ENCODE assay signal across 36 cellular contexts in genomic region chr18:30601541-30601940, GRCh38.
DNase-seq lines count a peak whose midpoint lies in the region; ATAC-seq, FAIRE-seq and TF ChIP-seq lines count a peak whose summit lies in the region.
"Had no signal": no experiment of that assay in that cellular context is flagged by ENCODE, and none has a peak within 500 bp of the region (broad histone marks: within the 10 kb centered on the region; RNA-seq: fewer than 3 reads in every experiment).

No MANE protein-coding gene starts in this region.

- intact Hi-C loops in HepG2 (cut with micrococcal nuclease; ENCODE audit: unreplicated experiment) = no loop called here
- intact Hi-C loops in right lobe of liver (cut with DNase I) = no loop called here
- intact Hi-C loops in PC-3 (cut with micrococcal nuclease) = no loop called here
- intact Hi-C loops in K562 (cut with micrococcal nuclease) = no loop called here

- no peak for DNase-seq in HepG2 (ENCODE audit: low spot score)
- no peak for DNase-seq in right lobe of liver
- DNase-seq in PC-3 = no peak
- no peak for DNase-seq in K562 (ENCODE audit: extremely low read depth in 1 of 4, low spot score in 3 of 4)
- no peak for DNase-seq in neural progenitor cell (ENCODE audit: low spot score)
- no peak for DNase-seq in globus pallidus (ENCODE audit: low spot score)
- DNase-seq in SKM-1 treated with dmso at 0.1 percent for 144 hours (lab: John Stamatoyannopoulos, UW; ENCODE audit: unreplicated experiment) = no peak
- DNase-seq in HAP-1 (ENCODE audit: low spot score in 2 of 2) = no peak
- DNase-seq: 8988T; ACHN; AML-193; BE2C; C1 segment of cervical spinal cord; Caco-2; Calu3; CD4-positive, alpha-beta memory T cell; CD4-positive, alpha-beta T cell; CD4-positive, CD25-positive, alpha-beta regulatory T cell; CD8-positive, alpha-beta memory T cell; CD8-positive, alpha-beta T cell; COR-L47; DMS 273 treated with DMSO at 0.1 percent for 48 hours; DMS153; DMS53; DMS79; DMS79 treated with DMSO at 0.1 percent for 48 hours; DND-41; EL had no signal

- H3K4me2 ChIP-seq in HepG2 (ENCODE audit: low read depth, low read length) (no peak overlapping the region), PC-3 (ENCODE audit: low read length) (no peak overlapping the region), K562 (ENCODE audit: insufficient read depth, low read length) (no peak overlapping the region), neural progenitor cell (no peak overlapping the region)
- H3K4me2 ChIP-seq: A549; BLaER1; BLaER1 treated with 17β-estradiol and CSF1 and Interleukin-3, amounts not matched to agents 10 nM and 100 nM had no signal

- no peaks in the 10 kb centered on the region for H3K79me2 ChIP-seq in HepG2 (ENCODE audit: insufficient read depth, low read length)
- H3K79me2 ChIP-seq in PC-3 (ENCODE audit: low read length) = no peaks in the 10 kb centered on the region
- H3K79me2 ChIP-seq in K562 (ENCODE audit: control insufficient read depth, insufficient read depth, low read length) = no peaks in the 10 kb centered on the region
- no peaks in the 10 kb centered on the region for H3K79me2 ChIP-seq in neural progenitor cell (ENCODE audit: low read depth)

- no peaks in the 10 kb centered on the region for H3K9me1 ChIP-seq in K562 (ENCODE audit: control insufficient read depth, insufficient read depth, low read length)

- no peaks in the 10 kb centered on the region for H3K4me1 ChIP-seq in HepG2 (ENCODE audit: insufficient read depth, low read length)
- no peaks in the 10 kb centered on the region for H3K4me1 ChIP-seq in right lobe of liver
- H3K4me1 ChIP-seq in PC-3 (ENCODE audit: insufficient read depth, low read length) = peaks cover 13% of the 10 kb centered on the region; the same call in 1 of the 2 replicates
- no peaks in the 10 kb centered on the region for H3K4me1 ChIP-seq in K562 (replicated peaks in 1 of 2; ENCODE audit: control insufficient read depth in 2 of 2, insufficient read depth in 2 of 2, low read length in 2 of 2)
- H3K4me1 ChIP-seq in neural progenitor cell = no peaks in the 10 kb centered on the region
- no peaks in the 10 kb centered on the region for H3K4me1 ChIP-seq in HAP-1
- H3K4me1 ChIP-seq: A549, BE2C, BLaER1, Caco-2 had no signal

- H3K9me3 Mint-ChIP-seq in neural progenitor cell = peaks cover 6% of the 10 kb centered on the region

- in situ Hi-C loops in HepG2 (cut with HindIII; ENCODE audit: extremely low pct_ligation_motif_present, low pct_unique_long_range_greater_than_20kb) = no loop called here
- in situ Hi-C loops in K562 (cut with MboI) = no loop called here
- in situ Hi-C loops in HAP-1 (cut with MboI; ENCODE audit: low sequenced_read_pairs) = no loop called here

- WGBS in HepG2 (ENCODE audit: low lambda C conversion rate) = 0% methylated on average over 1 of the region's 1 CpG
- 11% methylated on average over 1 of the region's 1 CpG for WGBS in right lobe of liver (ENCODE audit: insufficient coverage, low coverage, low lambda C conversion rate, missing lambda C conversion rate)
- WGBS in K562 (ENCODE audit: insufficient coverage, low coverage, missing lambda C conversion rate) = 13% methylated on average over 1 of the region's 1 CpG

- H3K4me3 Mint-ChIP-seq in neural progenitor cell = no peak overlapping the region
- H3K4me3 Mint-ChIP-seq: B cell; CD14-positive monocyte; CD4-positive, alpha-beta memory T cell; CD4-positive, alpha-beta T cell; CD4-positive, CD25-positive, alpha-beta regulatory T cell; CD8-positive, alpha-beta memory T cell; CD8-positive, alpha-beta T cell had no signal

- TF ChIP-seq POLR2A in HepG2 (IDR thresholded peaks at IDR 0.05; ENCODE audit: insufficient read depth in 1 of 2, low read depth in 2 of 2, low read length in 2 of 2) (no peak), right lobe of liver (IDR thresholded peaks at IDR 0.05) (no peak), K562 (conservative IDR thresholded peaks at IDR 0.05) (no peak)

- H3K27ac ChIP-seq in HepG2 (ENCODE audit: extremely low read length, insufficient read depth, low read length) (no peak overlapping the region), right lobe of liver (no peak overlapping the region), PC-3 (ENCODE audit: low read length) (peak overlapping the region; percentile 14; the same call in 1 of the 2 replicates), K562 (ENCODE audit: extremely low read depth, low read depth, low read length) (no peak overlapping the region), neural progenitor cell (no peak overlapping the region)
- H3K27ac ChIP-seq: 22Rv1; A549; BLaER1; BLaER1 treated with 17β-estradiol and CSF1 and Interleukin-3, amounts not matched to agents 10 nM and 100 nM; C4-2B had no signal

- no peaks in the 10 kb centered on the region for H3F3A ChIP-seq in PC-3 (ENCODE audit: low read length, unreplicated experiment)
- no peaks in the 10 kb centered on the region for H3F3A ChIP-seq in neural progenitor cell (ENCODE audit: low read depth)

- CTCF ChIA-PET in HepG2 (lab: Yijun Ruan, JAX; ENCODE audit: low intra/inter-chr PET ratio, low total read pairs) = no interaction called here
- CTCF ChIA-PET in PC-3 (lab: Charles Lee) = no interaction called here
- CTCF ChIA-PET in K562 (lab: Yijun Ruan, JAX; ENCODE audit: low intra/inter-chr PET ratio) = no interaction called here

- H3K4me3 ChIP-seq in HepG2 (replicated peaks in 1 of 3; ENCODE audit: insufficient read depth in 1 of 3, low read depth in 2 of 3, low read length in 3 of 3) = no peak overlapping the region
- H3K4me3 ChIP-seq in right lobe of liver = no peak overlapping the region
- no peak overlapping the region for H3K4me3 ChIP-seq in PC-3 (ENCODE audit: low read length)
- H3K4me3 ChIP-seq in K562 = no peak overlapping the region
- H3K4me3 ChIP-seq in neural progenitor cell = no peak overlapping the region
- no peak overlapping the region for H3K4me3 ChIP-seq in HAP-1
- H3K4me3 ChIP-seq: A549; BLaER1; BLaER1 treated with 17β-estradiol and CSF1 and Interleukin-3, amounts not matched to agents 10 nM and 100 nM had no signal

- H2AFZ ChIP-seq in HepG2 (ENCODE audit: low read length) (no peak overlapping the region), PC-3 (ENCODE audit: low read length) (peak overlapping the region; percentile 43; the same call in 1 of the 2 replicates), K562 (ENCODE audit: low read depth, low read length) (peak overlapping the region; percentile 66), neural progenitor cell (replicated peaks) (peak overlapping the region; percentile 5)

- H3K27me3 Mint-ChIP-seq in neural progenitor cell (ENCODE audit: insufficient read depth, low read depth) = no peaks in the 10 kb centered on the region
- H3K27me3 Mint-ChIP-seq: B cell; CD4-positive, alpha-beta memory T cell; CD4-positive, alpha-beta T cell; CD4-positive, CD25-positive, alpha-beta regulatory T cell; CD8-positive, alpha-beta memory T cell had no signal

- POLR2A ChIA-PET in HepG2 (lab: Yijun Ruan, JAX) = no interaction called here
- POLR2A ChIA-PET in PC-3 (lab: Charles Lee; ENCODE audit: unreplicated experiment) = no interaction called here
- POLR2A ChIA-PET in K562 (lab: Yijun Ruan, JAX) = interaction anchor here (0.7 to 1.4 kb wide), 2 partner anchors 12 to 70 kb away, joined by 3 to 4 read pairs; no protein-coding TSS in a partner anchor

- FAIRE-seq in HepG2 (lab: Jason Lieb, UNC) (no peak), K562 (lab: Jason Lieb, UNC) (no peak)
- FAIRE-seq: A204.1, A549 had no signal

- H3K9me3 ChIP-seq in HepG2 (ENCODE audit: low read length) = no peaks in the 10 kb centered on the region
- H3K9me3 ChIP-seq in right lobe of liver = no peaks in the 10 kb centered on the region
- no peaks in the 10 kb centered on the region for H3K9me3 ChIP-seq in PC-3 (ENCODE audit: low read length)
- H3K9me3 ChIP-seq in K562 (replicated peaks; ENCODE audit: control insufficient read depth, insufficient read depth, low read depth, low read length) = no peaks in the 10 kb centered on the region
- peaks cover 5% of the 10 kb centered on the region for H3K9me3 ChIP-seq in neural progenitor cell (ENCODE audit: low read depth)
- no peaks in the 10 kb centered on the region for H3K9me3 ChIP-seq in HAP-1
- H3K9me3 ChIP-seq: A549, BE2C, BLaER1, Caco-2 had no signal

- ATAC-seq in HepG2 = no peak
- ATAC-seq in right lobe of liver = no peak
- no peak for ATAC-seq in PC-3
- ATAC-seq in K562 = no peak; the same call in 2 of the 3 replicates
- ATAC-seq: A549; CD8-positive, alpha-beta T cell had no signal

- H3K36me3 Mint-ChIP-seq in neural progenitor cell = no peaks in the 10 kb centered on the region
- H3K36me3 Mint-ChIP-seq: CD14-positive monocyte; CD4-positive, alpha-beta memory T cell; CD4-positive, CD25-positive, alpha-beta regulatory T cell; CD8-positive, alpha-beta memory T cell; CD8-positive, alpha-beta T cell had no signal

- TF ChIP-seq EP300 in HepG2 (IDR thresholded peaks at IDR 0.05; ENCODE audit: low read depth in 2 of 2, low read length in 2 of 2) = no peak
- TF ChIP-seq EP300 in HepG2 (CRISPR knock-in tag; IDR thresholded peaks at IDR 0.05; ENCODE audit: borderline replicate concordance) = no peak
- no peak for TF ChIP-seq EP300 in K562 (IDR thresholded peaks at IDR 0.05; ENCODE audit: low read length)

- no peak for TF ChIP-seq RAD21 in HepG2 (CRISPR knock-in tag; IDR thresholded peaks at IDR 0.05)
- TF ChIP-seq RAD21 in K562 (CRISPR knock-in tag; conservative IDR thresholded peaks at IDR 0.05 in 1 of 2, IDR thresholded peaks at IDR 0.05 in 1 of 2) = no peak

- H3K27ac Mint-ChIP-seq in neural progenitor cell = no peak overlapping the region
- H3K27ac Mint-ChIP-seq: B cell; CD4-positive, alpha-beta memory T cell; CD4-positive, alpha-beta T cell; CD4-positive, CD25-positive, alpha-beta regulatory T cell; CD8-positive, alpha-beta memory T cell; CD8-positive, alpha-beta T cell had no signal

- H3K9ac ChIP-seq in HepG2 (ENCODE audit: insufficient read depth, low read depth, low read length) (no peak overlapping the region), PC-3 (ENCODE audit: low read length) (no peak overlapping the region), K562 (ENCODE audit: insufficient read depth in 1 of 2, low read depth in 2 of 2, low read length in 2 of 2) (no peak overlapping the region), neural progenitor cell (no peak overlapping the region)
- H3K9ac ChIP-seq: BLaER1; BLaER1 treated with 17β-estradiol and CSF1 and Interleukin-3, amounts not matched to agents 10 nM and 100 nM had no signal

- no peaks in the 10 kb centered on the region for H4K20me1 ChIP-seq in HepG2 (ENCODE audit: insufficient read depth, low read length)
- no peaks in the 10 kb centered on the region for H4K20me1 ChIP-seq in PC-3 (ENCODE audit: low read length)
- H4K20me1 ChIP-seq in K562 (replicated peaks; ENCODE audit: control insufficient read depth, insufficient read depth, low read length) = no peaks in the 10 kb centered on the region
- H4K20me1 ChIP-seq in neural progenitor cell (ENCODE audit: low read depth) = no peaks in the 10 kb centered on the region
- H4K20me1 ChIP-seq: BLaER1; BLaER1 treated with 17β-estradiol and CSF1 and Interleukin-3, amounts not matched to agents 10 nM and 100 nM had no signal

- no peaks in the 10 kb centered on the region for H3K9me2 ChIP-seq in PC-3 (replicated peaks; ENCODE audit: low read length)

- H3K27me3 ChIP-seq in HepG2 (ENCODE audit: control insufficient read depth in 1 of 2, insufficient read depth in 2 of 2, low read length in 2 of 2) (no peaks in the 10 kb centered on the region), right lobe of liver (no peaks in the 10 kb centered on the region), PC-3 (ENCODE audit: low read length) (no peaks in the 10 kb centered on the region), K562 (ENCODE audit: control insufficient read depth in 2 of 2, insufficient read depth in 2 of 2, low read length in 2 of 2) (no peaks in the 10 kb centered on the region), neural progenitor cell (no peaks in the 10 kb centered on the region), HAP-1 (ENCODE audit: low read depth) (no peaks in the 10 kb centered on the region)
- H3K27me3 ChIP-seq: BE2C; BLaER1; BLaER1 treated with 17β-estradiol and CSF1 and Interleukin-3, amounts not matched to agents 10 nM and 100 nM had no signal

- TF ChIP-seq CTCF in HepG2 (CRISPR knock-in tag; IDR thresholded peaks at IDR 0.05) (no peak), right lobe of liver (IDR thresholded peaks at IDR 0.05) (no peak), PC-3 (conservative IDR thresholded peaks at IDR 0.05; ENCODE audit: low read depth, low read length) (no peak), K562 (IDR thresholded peaks at IDR 0.05 in 2 of 3, conservative IDR thresholded peaks at IDR 0.05 in 1 of 3; ENCODE audit: insufficient read depth in 2 of 3, low read depth in 1 of 3, low read length in 3 of 3) (no peak), neural progenitor cell (IDR thresholded peaks at IDR 0.05) (no peak)

- H3K36me3 ChIP-seq in HepG2 (replicated peaks in 1 of 2; ENCODE audit: control insufficient read depth in 1 of 2, insufficient read depth in 2 of 2, low read length in 2 of 2) (no peaks in the 10 kb centered on the region), right lobe of liver (no peaks in the 10 kb centered on the region), PC-3 (ENCODE audit: low read depth, low read length) (no peaks in the 10 kb centered on the region), K562 (ENCODE audit: control insufficient read depth, insufficient read depth, low read length) (no peaks in the 10 kb centered on the region), neural progenitor cell (no peaks in the 10 kb centered on the region), HAP-1 (replicated peaks) (no peaks in the 10 kb centered on the region)
- H3K36me3 ChIP-seq: BE2C; BLaER1; BLaER1 treated with 17β-estradiol and CSF1 and Interleukin-3, amounts not matched to agents 10 nM and 100 nM had no signal

- H3K4me1 Mint-ChIP-seq in neural progenitor cell = no peaks in the 10 kb centered on the region
- H3K4me1 Mint-ChIP-seq: B cell; CD14-positive monocyte; CD4-positive, alpha-beta memory T cell; CD4-positive, CD25-positive, alpha-beta regulatory T cell; CD8-positive, alpha-beta memory T cell had no signal

- BruUV-seq in HepG2 (replicated peaks; lab: Mats Ljungman, UMichigan) (no TSS peak), PC-3 (replicated peaks; lab: Mats Ljungman, UMichigan) (no TSS peak), K562 (replicated peaks; lab: Mats Ljungman, UMichigan) (no TSS peak)

Comparison
In these comparisons a context has a peak if more than half of its experiments do, and no peak if none do; other contexts are left out.
1. Of the 241 proteins assayed by ChIP-seq in both HepG2 and K562: peak only in HepG2: none; only in K562: PCBP1 and PCBP2; in both: HNRNPK; in neither: 238.